ENCODE assay signal across 6 cellular contexts in the genomic region with DNA sequence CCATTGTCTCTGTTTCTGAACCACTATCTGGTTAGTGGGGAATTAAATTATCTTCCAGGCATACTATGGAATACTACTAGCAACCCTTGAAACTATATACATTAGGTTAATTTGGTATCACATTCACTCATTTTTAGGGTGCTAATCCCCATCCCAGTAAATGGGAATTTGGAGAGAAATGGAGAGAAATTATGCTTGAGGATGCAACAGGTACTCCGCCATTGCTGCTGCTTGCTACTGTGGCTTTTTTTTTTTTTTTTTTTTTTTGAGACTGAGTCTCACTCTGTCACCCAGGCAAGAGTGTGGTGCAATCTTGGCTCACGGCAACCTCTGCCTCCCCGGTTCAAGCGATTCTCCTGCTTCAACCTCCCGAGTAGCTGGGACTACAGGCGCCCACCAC.
"Had no signal": no experiment of that assay in that cellular context is flagged by ENCODE, and none has a peak within 500 bp of the region (broad histone marks: within the 10 kb centered on the region; RNA-seq: fewer than 3 reads in every experiment).

No MANE protein-coding gene starts in this region.

- DNase-seq: GM23248, GOT3, HFFc6, IMR-90 had no signal

- H3K36me3 ChIP-seq: HAP-1 had no signal

- H3K9ac ChIP-seq: GM23248 had no signal

- H2AFZ ChIP-seq: GM23248 had no signal

- H3K9me3 Mint-ChIP-seq: HFFc6 had no signal

- H3K9me3 ChIP-seq: HAP-1 had no signal

- H3K4me3 Mint-ChIP-seq: HFFc6 had no signal

- H3K27ac ChIP-seq: GM23248 had no signal

- H3K4me3 ChIP-seq: GM23248, HAP-1, K562 had no signal

- H3K27ac Mint-ChIP-seq: HFFc6 had no signal

- H3K4me1 ChIP-seq: HAP-1 had no signal
